Comparison of ENCODE assay signal across 20 cellular contexts in the genomic region with DNA sequence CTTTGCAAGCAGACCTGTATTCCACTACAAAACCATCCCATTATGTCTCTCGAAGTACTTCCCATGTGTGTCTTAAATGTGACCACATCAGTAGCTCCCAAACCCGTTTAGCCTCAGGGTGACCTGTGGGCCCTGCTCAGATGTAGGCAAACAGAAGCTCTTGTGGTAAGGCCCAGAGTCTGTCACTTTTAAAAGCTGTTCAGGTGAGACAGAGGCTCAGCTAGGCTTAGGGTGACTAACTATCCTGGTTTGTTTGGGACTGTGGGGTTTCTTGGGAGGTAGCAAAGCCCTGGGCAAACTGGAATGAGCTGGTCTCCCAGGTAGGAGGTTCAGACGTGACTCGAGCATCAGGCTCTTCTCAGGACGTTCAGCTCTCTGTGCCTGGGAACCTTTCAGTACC.
"Had no signal": no experiment of that assay in that cellular context is flagged by ENCODE, and none has a peak within 500 bp of the region (broad histone marks: within the 10 kb centered on the region; RNA-seq: fewer than 3 reads in every experiment).

No MANE protein-coding gene starts in this region.

- H3K4me3 ChIP-seq: ascending aorta, hepatocyte, lower lobe of right lung, upper lobe of left lung had no signal

- H3K27ac Mint-ChIP-seq: activated naive CD4-positive, alpha-beta T cell treated with anti-CD3 and anti-CD28 coated beads, Interleukin-2, amount 50 U/mL, for 24 hours; mesothelial cell of epicardium; natural killer cell treated with Interleukin-12 subunit alpha and Interleukin-12 subunit beta and Interleukin-15 and Interleukin-18, amount 100 ng/mL, for 72 hours; stimulated activated naive CD8-positive, alpha-beta T cell treated with anti-CD3 and anti-CD28 coated beads, Interleukin-15, Interleukin-2, amounts not matched to agents 100 ng/mL and 50 ng/mL, for 24 hours had no signal

- H3K27me3 ChIP-seq: ascending aorta, hepatocyte, neutrophil, upper lobe of left lung had no signal

- H3K9me3 Mint-ChIP-seq: activated naive CD4-positive, alpha-beta T cell treated with anti-CD3 and anti-CD28 coated beads, Interleukin-2, amount 50 U/mL, for 24 hours; mesothelial cell of epicardium; natural killer cell treated with Interleukin-12 subunit alpha and Interleukin-12 subunit beta and Interleukin-15 and Interleukin-18, amount 100 ng/mL, for 72 hours; stimulated activated naive CD8-positive, alpha-beta T cell treated with anti-CD3 and anti-CD28 coated beads, Interleukin-15, Interleukin-2, amounts not matched to agents 100 ng/mL and 50 ng/mL, for 24 hours had no signal

- H3K4me3 Mint-ChIP-seq: activated naive CD4-positive, alpha-beta T cell treated with anti-CD3 and anti-CD28 coated beads, Interleukin-2, amount 50 U/mL, for 24 hours; mesothelial cell of epicardium; natural killer cell treated with Interleukin-12 subunit alpha and Interleukin-12 subunit beta and Interleukin-15 and Interleukin-18, amount 100 ng/mL, for 72 hours; stimulated activated naive CD8-positive, alpha-beta T cell treated with anti-CD3 and anti-CD28 coated beads, Interleukin-15, Interleukin-2, amounts not matched to agents 100 ng/mL and 50 ng/mL, for 24 hours had no signal

- ATAC-seq: left colon, lower lobe of right lung had no signal

- H3K27ac ChIP-seq: ascending aorta, hepatocyte, lower lobe of right lung, neutrophil, upper lobe of left lung had no signal

- H3K36me3 Mint-ChIP-seq: activated naive CD4-positive, alpha-beta T cell treated with anti-CD3 and anti-CD28 coated beads, Interleukin-2, amount 50 U/mL, for 24 hours; mesothelial cell of epicardium; natural killer cell treated with Interleukin-12 subunit alpha and Interleukin-12 subunit beta and Interleukin-15 and Interleukin-18, amount 100 ng/mL, for 72 hours had no signal

- DNase-seq: activated CD4-positive, alpha-beta T cell treated with anti-CD3 and anti-CD28 coated beads, Interleukin-2, amount 50 U/mL, for 48 hours; activated effector memory CD4-positive, alpha-beta T cell treated with anti-CD3 and anti-CD28 coated beads, Interleukin-2, amount 50 U/mL, for 16 hours; activated T-cell treated with anti-CD3 and anti-CD28 coated beads, Interleukin-2, amount 50 U/mL, for 48 hours; cerebellar nuclear complex; cortex of kidney; effector CD4-positive, alpha-beta T cell; foreskin fibroblast; left colon; lower lobe of right lung; stimulated activated CD4-positive, alpha-beta T cell treated with anti-CD3 and anti-CD28 coated beads, Interleukin-12 subunit alpha, Interleukin-12 subunit beta, amount 100 ng/mL, for 4 hours; stimulated activated CD4-positive, alpha-beta T cell treated with anti-CD3 and anti-CD28 coated beads, Interleukin-1b, Interleukin-23, amount 100 ng/mL, for 48 hours; SW 1271; upper lobe of left lung had no signal

- H3K27me3 Mint-ChIP-seq: activated naive CD4-positive, alpha-beta T cell treated with anti-CD3 and anti-CD28 coated beads, Interleukin-2, amount 50 U/mL, for 24 hours had no signal

- H3K4me1 Mint-ChIP-seq: activated naive CD4-positive, alpha-beta T cell treated with anti-CD3 and anti-CD28 coated beads, Interleukin-2, amount 50 U/mL, for 24 hours; mesothelial cell of epicardium had no signal
